Comparison of ENCODE assay signal across 8 cellular contexts in genomic region chr12:47651368-47652254, GRCh38. TPM values are rescaled to one million over a fixed set of nuclear protein-coding genes. Genes with fewer than 3 reads are reported as not detected.
DNase-seq lines count a peak whose midpoint lies in the region; ATAC-seq and TF ChIP-seq lines count a peak whose summit lies in the region.

No MANE protein-coding gene starts in this region.

- H3K27ac ChIP-seq in KMS-11 (no peak overlapping the region; the same call in 1 of the 2 replicates), Peyer's patch (no peak overlapping the region)

- no peaks in the 10 kb centered on the region for H3K27me3 ChIP-seq in KMS-11 (ENCODE audit: insufficient read depth, low read depth)
- no peaks in the 10 kb centered on the region for H3K27me3 ChIP-seq in Peyer's patch

- peak; percentile 63 for ATAC-seq in GM21528 (IDR thresholded peaks at IDR 0.05; ENCODE audit: low FRiP score, unreplicated experiment)

- TF ChIP-seq POLR2A in Peyer's patch (IDR thresholded peaks at IDR 0.05) = no peak

- H3K4me1 ChIP-seq in KMS-11 (ENCODE audit: low read depth, poor library complexity, severe bottlenecking) = peaks cover 13% of the 10 kb centered on the region
- peaks cover 0 to 6% (median 0%) of the 10 kb centered on the region in 4 donors for H3K4me1 ChIP-seq in Peyer's patch

- no peaks in the 10 kb centered on the region for H4K20me1 ChIP-seq in KMS-11 (ENCODE audit: insufficient read depth)

- no peaks in the 10 kb centered on the region for H3K9me3 ChIP-seq in Peyer's patch

- H3K9ac ChIP-seq in KMS-11 = no peak overlapping the region

- no peaks in the 10 kb centered on the region for H3K79me2 ChIP-seq in KMS-11 (ENCODE audit: insufficient read depth, low read depth)

- H3K4me3 ChIP-seq in KMS-11 (IDR thresholded peaks at IDR 0.05; ENCODE audit: insufficient read depth, low read depth, low read length) = no peak overlapping the region
- peak overlapping the region in 2 of 4 donors; percentile 33 to 47 for H3K4me3 ChIP-seq in Peyer's patch
- H3K4me3 ChIP-seq in foreskin fibroblast (ENCODE audit: low read depth in 1 of 2, low read length in 2 of 2) = no peak overlapping the region

- TF ChIP-seq CTCF in KMS-11 (conservative IDR thresholded peaks at IDR 0.05; ENCODE audit: low read depth, low read length) (peak; percentile 81), Peyer's patch (IDR thresholded peaks at IDR 0.05) (peak; percentile 54 to 83 (median 74)), foreskin fibroblast (IDR thresholded peaks at IDR 0.05; ENCODE audit: low read depth, low read length) (peak; percentile 52)

- H3K4me2 ChIP-seq in KMS-11 = peak overlapping the region; percentile 11; the same call in 1 of the 2 replicates

- no peak overlapping the region for H2AFZ ChIP-seq in KMS-11 (ENCODE audit: low read depth)

- H3K36me3 ChIP-seq in KMS-11 (ENCODE audit: insufficient read depth) = no peaks in the 10 kb centered on the region
- no peaks in the 10 kb centered on the region for H3K36me3 ChIP-seq in Peyer's patch

- DNase-seq in DMS53 (lab: John Stamatoyannopoulos, UW) (peak; percentile 97), Peyer's patch (peak; percentile 45 to 70 (median 53)), foreskin fibroblast (peak; percentile 55 to 84), occipital lobe (lab: John Stamatoyannopoulos, UW) (peak; percentile 54), ureter (ENCODE audit: low spot score) (peak; percentile 63)
- DNase-seq in activated T-helper 9 cell treated with anti-CD3 and anti-CD28 coated beads, Interleukin-2, amount 50 U/mL, for 16 hours (ENCODE audit: low read depth) = peak; percentile 14

RNA-seq across cellular contexts. Expression of gene RPAP3, which starts 54.2 kb away (rescaled TPM):
- total RNA-seq in Peyer's patch (10 to 100 TPM in 3 of 4 donors, 1 to 10 TPM in 1; 5.4 to 33.8 (median 13.3) TPM), occipital lobe (24.3 TPM), ureter (35.5 TPM)

Comparison
In these comparisons a context has a peak if more than half of its experiments do, and no peak if none do; other contexts are left out.
1. DNase-seq: peak in every context shown above with its lines; median percentile 97 in DMS53; 70 in foreskin fibroblast; 63 in ureter; 54 in occipital lobe; 53 in Peyer's patch; 14 in activated T-helper 9 cell treated with anti-CD3 and anti-CD28 coated beads, Interleukin-2, amount 50 U/mL, for 16 hours.